19 cellular contexts compared by ENCODE assay signal in genomic region chr11:77207019-77207485, GRCh38.
DNase-seq lines count a peak whose midpoint lies in the region; ATAC-seq, FAIRE-seq and TF ChIP-seq lines count a peak whose summit lies in the region.
"Had no signal": no experiment of that assay in that cellular context is flagged by ENCODE, and none has a peak within 500 bp of the region (broad histone marks: within the 10 kb centered on the region; RNA-seq: fewer than 3 reads in every experiment).

No MANE protein-coding gene starts in this region.

- H3K27me3 ChIP-seq in H7 (ENCODE audit: control insufficient read depth, insufficient read depth, low read length) (no peaks in the 10 kb centered on the region), upper lobe of right lung (no peaks in the 10 kb centered on the region)

- H3K36me3 Mint-ChIP-seq in activated naive CD8-positive, alpha-beta T cell treated with anti-CD3 and anti-CD28 coated beads, Interleukin-2, amount 10 ng/mL, durations not matched to agents 7 days and 5 days = no peaks in the 10 kb centered on the region
- H3K36me3 Mint-ChIP-seq in activated naive CD8-positive, alpha-beta T cell treated with anti-CD3 and anti-CD28 coated beads for 36 hours = no peaks in the 10 kb centered on the region
- H3K36me3 Mint-ChIP-seq in endothelial cell (ENCODE audit: low read depth, unreplicated experiment) = peaks cover 11% of the 10 kb centered on the region
- H3K36me3 Mint-ChIP-seq: CD4-positive, alpha-beta memory T cell had no signal

- no peak for FAIRE-seq in frontal cortex (lab: Jason Lieb, UNC)
- FAIRE-seq: K562 had no signal

- H3K9me3 Mint-ChIP-seq in activated naive CD8-positive, alpha-beta T cell treated with anti-CD3 and anti-CD28 coated beads, Interleukin-2, amount 10 ng/mL, durations not matched to agents 7 days and 5 days = no peaks in the 10 kb centered on the region
- H3K9me3 Mint-ChIP-seq in activated naive CD8-positive, alpha-beta T cell treated with anti-CD3 and anti-CD28 coated beads for 36 hours = no peaks in the 10 kb centered on the region
- H3K9me3 Mint-ChIP-seq in endothelial cell (ENCODE audit: unreplicated experiment) = no peaks in the 10 kb centered on the region
- H3K9me3 Mint-ChIP-seq: CD4-positive, alpha-beta memory T cell had no signal

- no peaks in the 10 kb centered on the region for H3K36me3 ChIP-seq in H7 (replicated peaks; ENCODE audit: control insufficient read depth, insufficient read depth, low read length)
- no peaks in the 10 kb centered on the region for H3K36me3 ChIP-seq in upper lobe of right lung

- no peak overlapping the region for H3K27ac ChIP-seq in upper lobe of right lung

- no peak overlapping the region for H3K4me3 ChIP-seq in H7 (ENCODE audit: insufficient read depth, low read depth, low read length)
- H3K4me3 ChIP-seq in upper lobe of right lung = no peak overlapping the region
- H3K4me3 ChIP-seq: K562 had no signal

- peak; percentile 19 for DNase-seq in activated naive CD8-positive, alpha-beta T cell treated with anti-CD3 and anti-CD28 coated beads, Interleukin-2, amount 10 ng/mL, durations not matched to agents 7 days and 5 days
- DNase-seq in activated naive CD8-positive, alpha-beta T cell treated with anti-CD3 and anti-CD28 coated beads for 36 hours = no peak
- peak; percentile 34 for DNase-seq in H7
- DNase-seq in endothelial cell (ENCODE audit: low spot score) = peak; percentile 2
- peak; percentile 60 for DNase-seq in upper lobe of right lung
- no peak for DNase-seq in frontal cortex (ENCODE audit: low spot score in 2 of 2)
- DNase-seq: Calu3; CD4-positive, alpha-beta memory T cell; DMS53; HCEC 1CT; NCI-H1417; NCI-H187 treated with DMSO at 0.1 percent for 48 hours; NCI-H446; NCI-H69; NK-92 treated with Interleukin-12 subunit alpha and Interleukin-12 subunit beta, amount 100 ng/mL, for 24 hours; RPMI8226; SIG-M5 had no signal

- H3K9me3 ChIP-seq in upper lobe of right lung = no peaks in the 10 kb centered on the region

- no peaks in the 10 kb centered on the region for H3K4me1 Mint-ChIP-seq in activated naive CD8-positive, alpha-beta T cell treated with anti-CD3 and anti-CD28 coated beads, Interleukin-2, amount 10 ng/mL, durations not matched to agents 7 days and 5 days
- no peaks in the 10 kb centered on the region for H3K4me1 Mint-ChIP-seq in activated naive CD8-positive, alpha-beta T cell treated with anti-CD3 and anti-CD28 coated beads for 36 hours
- H3K4me1 Mint-ChIP-seq in endothelial cell (ENCODE audit: unreplicated experiment) = peaks cover 11% of the 10 kb centered on the region
- H3K4me1 Mint-ChIP-seq: CD4-positive, alpha-beta memory T cell had no signal

- intact Hi-C loops in upper lobe of right lung (cut with DNase I) = no loop called here

- no peaks in the 10 kb centered on the region for H3K4me1 ChIP-seq in upper lobe of right lung

- H3K27me3 Mint-ChIP-seq in activated naive CD8-positive, alpha-beta T cell treated with anti-CD3 and anti-CD28 coated beads, Interleukin-2, amount 10 ng/mL, durations not matched to agents 7 days and 5 days = peaks cover 3% of the 10 kb centered on the region
- no peaks in the 10 kb centered on the region for H3K27me3 Mint-ChIP-seq in activated naive CD8-positive, alpha-beta T cell treated with anti-CD3 and anti-CD28 coated beads for 36 hours
- H3K27me3 Mint-ChIP-seq in endothelial cell (ENCODE audit: unreplicated experiment) = peaks cover 8% of the 10 kb centered on the region
- H3K27me3 Mint-ChIP-seq: CD4-positive, alpha-beta memory T cell had no signal

- H3K4me3 Mint-ChIP-seq in activated naive CD8-positive, alpha-beta T cell treated with anti-CD3 and anti-CD28 coated beads, Interleukin-2, amount 10 ng/mL, durations not matched to agents 7 days and 5 days = no peak overlapping the region
- no peak overlapping the region for H3K4me3 Mint-ChIP-seq in activated naive CD8-positive, alpha-beta T cell treated with anti-CD3 and anti-CD28 coated beads for 36 hours
- no peak overlapping the region for H3K4me3 Mint-ChIP-seq in endothelial cell (ENCODE audit: unreplicated experiment)
- H3K4me3 Mint-ChIP-seq: CD4-positive, alpha-beta memory T cell had no signal

- POLR2A ChIA-PET in activated naive CD8-positive, alpha-beta T cell treated with anti-CD3 and anti-CD28 coated beads, Interleukin-2, amount 10 ng/mL, durations not matched to agents 7 days and 5 days (lab: Charles Lee) = no interaction called here

- ATAC-seq in activated naive CD8-positive, alpha-beta T cell treated with anti-CD3 and anti-CD28 coated beads, Interleukin-2, amount 10 ng/mL, durations not matched to agents 7 days and 5 days (ENCODE audit: low read depth) = no peak
- ATAC-seq in upper lobe of right lung (no peak), GM18498 (IDR thresholded peaks at IDR 0.05; ENCODE audit: unreplicated experiment) (no peak)
- ATAC-seq: K562 had no signal

- TF ChIP-seq CTCF in endothelial cell (IDR thresholded peaks at IDR 0.05; ENCODE audit: unreplicated experiment) (no peak), upper lobe of right lung (IDR thresholded peaks at IDR 0.05) (no peak)

- H3K27ac Mint-ChIP-seq in activated naive CD8-positive, alpha-beta T cell treated with anti-CD3 and anti-CD28 coated beads, Interleukin-2, amount 10 ng/mL, durations not matched to agents 7 days and 5 days = no peak overlapping the region
- no peak overlapping the region for H3K27ac Mint-ChIP-seq in activated naive CD8-positive, alpha-beta T cell treated with anti-CD3 and anti-CD28 coated beads for 36 hours
- no peak overlapping the region for H3K27ac Mint-ChIP-seq in endothelial cell (ENCODE audit: unreplicated experiment)
- H3K27ac Mint-ChIP-seq: CD4-positive, alpha-beta memory T cell had no signal

Comparison
In these comparisons a context has a peak if more than half of its experiments do, and no peak if none do; other contexts are left out.
1. DNase-seq: peak in activated naive CD8-positive, alpha-beta T cell treated with anti-CD3 and anti-CD28 coated beads, Interleukin-2, amount 10 ng/mL, durations not matched to agents 7 days and 5 days (single experiment), H7 (single experiment), endothelial cell (single experiment) and upper lobe of right lung (single experiment); none in activated naive CD8-positive, alpha-beta T cell treated with anti-CD3 and anti-CD28 coated beads for 36 hours (single experiment) and frontal cortex (0 of 2).